In genomic region chr13:76455960-76456359, GRCh38 we compare ENCODE assay signal across 18 cellular contexts.
DNase-seq lines count a peak whose midpoint lies in the region; ATAC-seq, FAIRE-seq and TF ChIP-seq lines count a peak whose summit lies in the region.
"Had no signal": no experiment of that assay in that cellular context is flagged by ENCODE, and none has a peak within 500 bp of the region (broad histone marks: within the 10 kb centered on the region; RNA-seq: fewer than 3 reads in every experiment).

No MANE protein-coding gene starts in this region.

- no peak for TF ChIP-seq CTCF in GM23338 (conservative IDR thresholded peaks at IDR 0.05; ENCODE audit: low read depth in 2 of 2)
- TF ChIP-seq CTCF in osteoblast (IDR thresholded peaks at IDR 0.05; ENCODE audit: extremely low read depth, low read depth, low read length): no peak
- no peak for TF ChIP-seq CTCF in pancreas (IDR thresholded peaks at IDR 0.05)

- H3K79me2 ChIP-seq in GM23338 (replicated peaks; ENCODE audit: insufficient read depth) (no peaks in the 10 kb centered on the region), osteoblast (ENCODE audit: insufficient read depth, low read length) (no peaks in the 10 kb centered on the region)

- H3K4me1 ChIP-seq in GM23338 (ENCODE audit: insufficient read depth): no peaks in the 10 kb centered on the region
- no peaks in the 10 kb centered on the region for H3K4me1 ChIP-seq in osteoblast (ENCODE audit: insufficient read depth, low read length)
- no peaks in the 10 kb centered on the region for H3K4me1 ChIP-seq in pancreas
- H3K4me1 ChIP-seq: prostate gland had no signal

- H3K27ac Mint-ChIP-seq in GM23338: no peak overlapping the region
- H3K27ac Mint-ChIP-seq: activated naive CD4-positive, alpha-beta T cell treated with anti-CD3 and anti-CD28 coated beads, Interleukin-2, amount 50 U/mL, for 24 hours; CD4-positive, alpha-beta memory T cell; memory B cell had no signal

- WGBS in pancreas, 2 donors: 20 to 52% methylated on average over 1 of the region's 1 CpG

- peaks cover 1% of the 10 kb centered on the region for H3K27me3 Mint-ChIP-seq in GM23338 (ENCODE audit: insufficient read depth, low read depth, poor library complexity)
- H3K27me3 Mint-ChIP-seq: memory B cell had no signal

- H3K4me2 ChIP-seq in GM23338 (no peak overlapping the region), osteoblast (ENCODE audit: insufficient read depth, low read length) (no peak overlapping the region)

- DNase-seq in GM23338 (ENCODE audit: low spot score): no peak
- DNase-seq in fibroblast of gingiva (ENCODE audit: low read depth): peak; percentile 80
- DNase-seq in osteoblast (ENCODE audit: insufficient read length, low spot score, missing footprints): no peak
- no peak for DNase-seq in SIG-M5 (lab: John Stamatoyannopoulos, UW)
- no peak for DNase-seq in retina
- no peak for DNase-seq in pancreas
- DNase-seq: activated CD8-positive, alpha-beta memory T cell treated with anti-CD3 and anti-CD28 coated beads for 24 hours; CD4-positive, alpha-beta memory T cell; GM23248; NCI-H187 treated with DMSO at 0.1 percent for 48 hours; stimulated activated CD4-positive, alpha-beta T cell treated with anti-CD3 and anti-CD28 coated beads, Interleukin-4, amount 100 ng/mL, for 24 hours; stimulated activated naive CD8-positive, alpha-beta T cell treated with anti-CD3 and anti-CD28 coated beads, Interleukin-15, Interleukin-2, amounts not matched to agents 100 U/mL and 50 U/mL, for 24 hours had no signal

- ATAC-seq in GM23338 (no peak), pancreas (no peak), GM21367 (IDR thresholded peaks at IDR 0.05; ENCODE audit: unreplicated experiment) (no peak)
- ATAC-seq: HepG2; stimulated activated naive CD8-positive, alpha-beta T cell treated with anti-CD3 and anti-CD28 coated beads, Interleukin-15, Interleukin-2, amounts not matched to agents 100 U/mL and 50 U/mL, for 24 hours had no signal

- FAIRE-seq in pancreas (lab: Jason Lieb, UNC): no peak
- FAIRE-seq: HepG2 had no signal

- H3K9me2 ChIP-seq in GM23338 (ENCODE audit: insufficient read depth): no peaks in the 10 kb centered on the region

- H3K9me3 Mint-ChIP-seq in GM23338: peaks cover 23% of the 10 kb centered on the region; the same call in 2 of the 3 replicates

- H3K27ac ChIP-seq in GM23338 (ENCODE audit: low read depth): no peak overlapping the region
- H3K27ac ChIP-seq in osteoblast (ENCODE audit: low read depth, low read length): no peak overlapping the region
- no peak overlapping the region for H3K27ac ChIP-seq in pancreas
- H3K27ac ChIP-seq: GM23248, prostate gland had no signal

- 0 out of 2 replicates have a peak, but pooled peaks cover 5% of the 10 kb centered on the region for H3K36me3 ChIP-seq in GM23338 (ENCODE audit: insufficient read depth)
- H3K36me3 ChIP-seq in osteoblast (ENCODE audit: insufficient read depth, low read length): no peaks in the 10 kb centered on the region
- no peaks in the 10 kb centered on the region for H3K36me3 ChIP-seq in pancreas
- H3K36me3 ChIP-seq: prostate gland had no signal

- no peaks in the 10 kb centered on the region for H3K4me1 Mint-ChIP-seq in GM23338
- H3K4me1 Mint-ChIP-seq: activated naive CD4-positive, alpha-beta T cell treated with anti-CD3 and anti-CD28 coated beads, Interleukin-2, amount 50 U/mL, for 24 hours; CD4-positive, alpha-beta memory T cell; memory B cell had no signal

- H3K27me3 ChIP-seq in GM23338 (ENCODE audit: insufficient read depth): no peaks in the 10 kb centered on the region
- no peaks in the 10 kb centered on the region for H3K27me3 ChIP-seq in osteoblast (ENCODE audit: insufficient read depth, low read length)
- H3K27me3 ChIP-seq in pancreas: no peaks in the 10 kb centered on the region

- peaks cover 12% of the 10 kb centered on the region; the same call in 2 of the 3 replicates for H3K36me3 Mint-ChIP-seq in GM23338 (ENCODE audit: low read depth)
- H3K36me3 Mint-ChIP-seq: activated naive CD4-positive, alpha-beta T cell treated with anti-CD3 and anti-CD28 coated beads, Interleukin-2, amount 50 U/mL, for 24 hours had no signal

- H3F3A ChIP-seq in GM23338 (replicated peaks; ENCODE audit: low read depth): no peaks in the 10 kb centered on the region

- no peak overlapping the region for H3K4me3 ChIP-seq in GM23338
- H3K4me3 ChIP-seq in osteoblast (ENCODE audit: insufficient read depth, low read length): no peak overlapping the region
- no peak overlapping the region for H3K4me3 ChIP-seq in pancreas
- H3K4me3 ChIP-seq: GM23248, prostate gland had no signal

- intact Hi-C loops in pancreas (cut with DNase I): no loop called here

- H3K9me3 ChIP-seq in osteoblast (ENCODE audit: low read depth, low read length): peaks cover 1% of the 10 kb centered on the region
- peaks cover 0 to 4% (median 0%) of the 10 kb centered on the region in 4 donors for H3K9me3 ChIP-seq in pancreas
- H3K9me3 ChIP-seq: prostate gland had no signal

- H2AFZ ChIP-seq in GM23338: peak overlapping the region; percentile 68
- H2AFZ ChIP-seq in osteoblast (ENCODE audit: low read length): peak overlapping the region; percentile 43
- H2AFZ ChIP-seq: GM23248 had no signal

- no peak overlapping the region for H3K4me3 Mint-ChIP-seq in GM23338
- H3K4me3 Mint-ChIP-seq: activated naive CD4-positive, alpha-beta T cell treated with anti-CD3 and anti-CD28 coated beads, Interleukin-2, amount 50 U/mL, for 24 hours; CD4-positive, alpha-beta memory T cell; memory B cell had no signal

- H4K20me1 ChIP-seq in GM23338 (replicated peaks; ENCODE audit: insufficient read depth): no peaks in the 10 kb centered on the region
- H4K20me1 ChIP-seq in osteoblast (ENCODE audit: insufficient read depth, low read length): no peaks in the 10 kb centered on the region

TF ChIP-seq in GM23338, 12 proteins besides CTCF, POLR2A, EP300 and RAD21 (continues in another document):
- TF ChIP-seq EZH2phosphoT487 (IDR thresholded peaks at IDR 0.05; ENCODE audit: unreplicated experiment): no peak
- no peak for TF ChIP-seq JUNB (IDR thresholded peaks at IDR 0.05; ENCODE audit: unreplicated experiment)
- TF ChIP-seq EZH2 (IDR thresholded peaks at IDR 0.05; ENCODE audit: low read depth, unreplicated experiment): no peak
- no peak for TF ChIP-seq ETS1 (IDR thresholded peaks at IDR 0.05)
- no peak for TF ChIP-seq ZNF114 (CRISPR knock-in tag; IDR thresholded peaks at IDR 0.05)
- no peak for TF ChIP-seq CREB1 (CRISPR knock-in tag; IDR thresholded peaks at IDR 0.05; ENCODE audit: low read depth)
- no peak for TF ChIP-seq STAT1 (IDR thresholded peaks at IDR 0.05; ENCODE audit: unreplicated experiment)
- no peak for TF ChIP-seq POLR2AphosphoS5 (IDR thresholded peaks at IDR 0.05; ENCODE audit: low read depth)
- no peak for TF ChIP-seq NANOG (IDR thresholded peaks at IDR 0.05; ENCODE audit: borderline replicate concordance)

TF ChIP-seq in PFSK-1, 5 proteins besides CTCF, POLR2A, EP300 and RAD21:
- TF ChIP-seq FOXP2 (optimal IDR thresholded peaks at IDR 0.05; ENCODE audit: borderline replicate concordance, extremely low read depth, extremely low read length, insufficient read depth) (peak; percentile 22), REST (IDR thresholded peaks at IDR 0.05; ENCODE audit: insufficient read depth in 1 of 2, low read depth in 2 of 2, low read length in 2 of 2) (no peak)
